In the genomic region with DNA sequence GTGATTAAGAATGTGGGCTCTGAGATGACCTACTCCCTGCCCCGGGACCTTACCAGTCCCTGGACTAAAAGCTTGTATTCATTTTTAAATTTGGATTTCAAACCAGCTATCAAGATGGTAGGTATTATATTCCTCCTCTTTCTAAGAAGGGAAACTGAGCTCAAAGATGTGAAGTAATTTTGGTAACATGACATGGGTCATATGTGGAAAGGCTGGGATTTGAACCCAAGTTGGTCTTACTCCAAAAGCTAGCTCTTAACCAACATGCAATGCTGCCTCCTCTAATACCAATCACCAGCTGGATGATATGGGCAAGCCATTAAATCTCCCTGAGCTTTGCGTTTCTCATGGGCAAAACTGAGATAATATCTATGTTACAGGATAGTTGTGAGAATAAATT, we compare ENCODE assay signal across 28 cellular contexts.
"Had no signal": no experiment of that assay in that cellular context is flagged by ENCODE, and none has a peak within 500 bp of the region (broad histone marks: within the 10 kb centered on the region; RNA-seq: fewer than 3 reads in every experiment).

No MANE protein-coding gene starts in this region.

- ATAC-seq: activated naive CD4-positive, alpha-beta T cell treated with anti-CD3 and anti-CD28 coated beads, Interleukin-2, amount 50 U/mL, for 72 hours; activated T-cell treated with anti-CD3 and anti-CD28 coated beads, Interleukin-2, amount 50 U/mL, for 72 hours; esophagus mucosa; heart left ventricle had no signal

- DNase-seq: activated CD4-positive, alpha-beta memory T cell treated with anti-CD3 and anti-CD28 coated beads, Interleukin-2, amount 10 ng/mL, durations not matched to agents 7 days and 5 days; activated CD4-positive, alpha-beta T cell treated with anti-CD3 and anti-CD28 coated beads for 1 hour; activated CD4-positive, alpha-beta T cell treated with anti-CD3 and anti-CD28 coated beads for 4 hours; activated CD4-positive, alpha-beta T cell treated with anti-CD3 and anti-CD28 coated beads, Interleukin-2, amount 10 ng/mL, durations not matched to agents 7 days and 5 days; activated CD4-positive, alpha-beta T cell treated with anti-CD3 and anti-CD28 coated beads, Interleukin-2, amount 50 U/mL, for 4 hours; activated CD8-positive, alpha-beta memory T cell treated with anti-CD3 and anti-CD28 coated beads, Interleukin-2, amount 50 U/mL, for 48 hours; activated gamma-delta T cell; activated naive CD4-positive, alpha-beta T cell; activated naive CD4-positive, alpha-beta T cell treated with anti-CD3 and anti-CD28 coated beads, Interleukin-2, amount 10 ng/mL, durations not matched to agents 7 days and 5 days; activated naive CD8-positive, alpha-beta T cell treated with anti-CD3 and anti-CD28 coated beads, Interleukin-2, amount 10 ng/mL, durations not matched to agents 7 days and 5 days; activated T-cell treated with anti-CD3 and anti-CD28 coated beads for 4 hours; activated T-cell treated with anti-CD3 and anti-CD28 coated beads, Interleukin-2, amount 50 U/mL, for 24 hours; activated T-cell treated with anti-CD3 and anti-CD28 coated beads, Interleukin-2, amount 50 U/mL, for 72 hours; central memory CD4-positive, alpha-beta T cell; cerebellar nuclear complex; colonic mucosa; dorsolateral prefrontal cortex; effector memory CD4-positive, alpha-beta T cell; endodermal cell; foreskin fibroblast; glutamatergic neuron; heart left ventricle; T-helper 2 cell had no signal

- H3K4me1 ChIP-seq: ascending aorta, breast epithelium, colonic mucosa had no signal

- H3K9me3 ChIP-seq: breast epithelium, colonic mucosa had no signal

- H3K36me3 ChIP-seq: ascending aorta, breast epithelium, cardiac muscle cell, colonic mucosa, heart left ventricle had no signal

- H3K4me3 ChIP-seq: ascending aorta, breast epithelium, cardiac muscle cell, colonic mucosa, dorsolateral prefrontal cortex, heart left ventricle had no signal

- H3K27ac ChIP-seq: ascending aorta, breast epithelium, cardiac muscle cell, colonic mucosa, dorsolateral prefrontal cortex, heart left ventricle had no signal

- H3K27me3 ChIP-seq: ascending aorta, breast epithelium, cardiac muscle cell, colonic mucosa, dorsolateral prefrontal cortex, heart left ventricle had no signal
